ENCODE assay signal across 11 cellular contexts in genomic region chrX:24231169-24231568, GRCh38.
DNase-seq lines count a peak whose midpoint lies in the region; ATAC-seq and TF ChIP-seq lines count a peak whose summit lies in the region.
"Had no signal": no experiment of that assay in that cellular context is flagged by ENCODE, and none has a peak within 500 bp of the region (broad histone marks: within the 10 kb centered on the region; RNA-seq: fewer than 3 reads in every experiment).

No MANE protein-coding gene starts in this region.

- ATAC-seq in GM18867 (IDR thresholded peaks at IDR 0.05; ENCODE audit: unreplicated experiment), result peak; percentile 52
- peak; percentile 98 for ATAC-seq in SK-N-SH treated with all-trans-retinoic acid at 6 μM for 48 hours
- peak; percentile 72 for ATAC-seq in left ventricle myocardium superior
- ATAC-seq in HG03025 (IDR thresholded peaks at IDR 0.05; ENCODE audit: low FRiP score, unreplicated experiment), result no peak

- no peaks in the 10 kb centered on the region for H3K36me3 ChIP-seq in ACC112 (ENCODE audit: insufficient read depth, low read length)

- peak overlapping the region; percentile 71 for H3K4me3 ChIP-seq in ACC112 (ENCODE audit: low read depth, low read length)

- DNase-seq in left ventricle myocardium superior (no peak), NOMO-1 treated with dmso at 0.1 percent for 144 hours (lab: John Stamatoyannopoulos, UW; ENCODE audit: unreplicated experiment) (no peak), NCI-H345 treated with DMSO at 0.1 percent for 48 hours (lab: John Stamatoyannopoulos, UW; ENCODE audit: unreplicated experiment) (no peak)
- no peak for DNase-seq in activated CD4-positive, CD25-positive, alpha-beta regulatory T cell (lab: John Stamatoyannopoulos, UW)
- DNase-seq: activated B cell treated with CpG ODN at 0.5 μM for 24 hours, DND-41, NCI-H1417 had no signal

- H2AFZ ChIP-seq in ACC112 (ENCODE audit: low read length, unreplicated experiment), result peak overlapping the region; percentile 60

- intact Hi-C loops in left ventricle myocardium superior (cut with micrococcal nuclease), result no loop called here

- H3K27ac ChIP-seq in ACC112 (ENCODE audit: low read depth, low read length), result peak overlapping the region; percentile 64

- H3K79me2 ChIP-seq in ACC112 (ENCODE audit: control insufficient read depth, insufficient read depth, low read length, unreplicated experiment), result no peaks in the 10 kb centered on the region

- peaks cover 20% of the 10 kb centered on the region for H3K4me1 ChIP-seq in ACC112 (ENCODE audit: control insufficient read depth, insufficient read depth, low read length, unreplicated experiment)

- H3K27me3 ChIP-seq in ACC112 (ENCODE audit: insufficient read depth, low read length), result no peaks in the 10 kb centered on the region

TF ChIP-seq in SK-N-SH treated with all-trans-retinoic acid at 6 μM for 48 hours, 23 proteins besides CTCF, POLR2A, EP300 and RAD21:
- TF ChIP-seq ZNF565 (CRISPR knock-in tag; conservative IDR thresholded peaks at IDR 0.05; ENCODE audit: low read depth) (no peak), ZFP30 (CRISPR knock-in tag; IDR thresholded peaks at IDR 0.05) (no peak), CREB5 (CRISPR knock-in tag; IDR thresholded peaks at IDR 0.05; ENCODE audit: low read depth) (no peak), PPARA (CRISPR knock-in tag; IDR thresholded peaks at IDR 0.05; ENCODE audit: borderline replicate concordance) (no peak), TCF4 (CRISPR knock-in tag; IDR thresholded peaks at IDR 0.05; ENCODE audit: borderline replicate concordance) (no peak), GLIS3 (CRISPR knock-in tag; IDR thresholded peaks at IDR 0.05) (no peak), CSDC2 (CRISPR knock-in tag; IDR thresholded peaks at IDR 0.05) (no peak), TOX (CRISPR knock-in tag; IDR thresholded peaks at IDR 0.05; ENCODE audit: borderline replicate concordance) (no peak), OSR1 (CRISPR knock-in tag; IDR thresholded peaks at IDR 0.05) (no peak), ESRRG (CRISPR knock-in tag; IDR thresholded peaks at IDR 0.05) (no peak), BACH2 (CRISPR knock-in tag; IDR thresholded peaks at IDR 0.05; ENCODE audit: borderline replicate concordance) (no peak), ARNTL (CRISPR knock-in tag; IDR thresholded peaks at IDR 0.05; ENCODE audit: borderline replicate concordance, low read depth) (no peak), ISL1 (CRISPR knock-in tag; IDR thresholded peaks at IDR 0.05) (no peak), ZNF8 (CRISPR knock-in tag; IDR thresholded peaks at IDR 0.05) (no peak)
TF ChIP-seq in SK-N-SH treated with all-trans-retinoic acid at 6 μM for 48 hours: peak in this region for 0.
